Comparison of ENCODE assay signal across 9 cellular contexts in genomic region chr10:96395931-96396877, GRCh38. TPM values are rescaled to one million over a fixed set of nuclear protein-coding genes. Genes with fewer than 3 reads are reported as not detected.
DNase-seq lines count a peak whose midpoint lies in the region; ATAC-seq and TF ChIP-seq lines count a peak whose summit lies in the region.
"Had no signal": no experiment of that assay in that cellular context is flagged by ENCODE, and none has a peak within 500 bp of the region (broad histone marks: within the 10 kb centered on the region; RNA-seq: fewer than 3 reads in every experiment).

No MANE protein-coding gene starts in this region.

- ATAC-seq in body of pancreas (peak; percentile 93), HG02970 (IDR thresholded peaks at IDR 0.05; ENCODE audit: low FRiP score, unreplicated experiment) (no peak)

- H3K27ac ChIP-seq in body of pancreas, result no peak overlapping the region

- H3K27me3 ChIP-seq in MG63 (peaks cover 12% of the 10 kb centered on the region), body of pancreas (no peaks in the 10 kb centered on the region)

- intact Hi-C loops in body of pancreas (cut with DNase I), result no loop called here

- DNase-seq in NCI-H510A treated with DMSO at 0.1 percent for 48 hours (lab: John Stamatoyannopoulos, UW) (peak; percentile 46), NCI-H510A (lab: John Stamatoyannopoulos, UW) (no peak), MG63 (peak; percentile 50), UCSD-AML1 (lab: John Stamatoyannopoulos, UW; ENCODE audit: unreplicated experiment) (peak; percentile 57), body of pancreas (peak; percentile 74 to 81 (median 77)), iPS-NIHi7 (ENCODE audit: extremely low spot score) (peak; percentile 93)
- DNase-seq in stimulated activated CD4-positive, alpha-beta T cell treated with anti-CD3 and anti-CD28 coated beads, Interleukin-12 subunit alpha, Interleukin-12 subunit beta, amount 100 ng/mL, for 4 hours, result peak; percentile 54

- TF ChIP-seq POLR2A in body of pancreas (IDR thresholded peaks at IDR 0.05), result no peak

- H3K4me3 ChIP-seq in MG63, result no peak overlapping the region
- no peak overlapping the region for H3K4me3 ChIP-seq in body of pancreas

- WGBS in body of pancreas, 2 donors, result 12 to 15% methylated on average over 24 of the region's 24 CpGs

- no peaks in the 10 kb centered on the region for H3K9me3 ChIP-seq in MG63
- no peaks in the 10 kb centered on the region for H3K9me3 ChIP-seq in body of pancreas

- TF ChIP-seq CTCF in body of pancreas (IDR thresholded peaks at IDR 0.05), result peak; percentile 76 to 92 (median 83)

- peaks cover 4% of the 10 kb centered on the region for H3K4me1 ChIP-seq in body of pancreas

- no peaks in the 10 kb centered on the region for H3K36me3 ChIP-seq in MG63
- H3K36me3 ChIP-seq in body of pancreas (replicated peaks in 1 of 2; ENCODE audit: insufficient read depth in 1 of 2, low read depth in 2 of 2), result no peaks in the 10 kb centered on the region

RNA-seq across cellular contexts. Expression of gene OPALIN, which starts 37.4 kb away (rescaled TPM):
- total RNA-seq in MG63 (2014; rRNA removed; shearing (Covaris generic); ENCODE audit: low replicate concordance), result not detected in 2 replicates
- total RNA-seq in body of pancreas, result not detected
- total RNA-seq: subcutaneous adipose tissue had no signal
